Comparison of ENCODE assay signal across 3 cellular contexts in genomic region chr3:49669352-49669751, GRCh38.
TF ChIP-seq lines count a peak whose summit lies in the region.

No MANE protein-coding gene starts in this region.

TF ChIP-seq in A549, 52 proteins besides CTCF, POLR2A, EP300 and RAD21:
- TF ChIP-seq KDM5A (IDR thresholded peaks at IDR 0.05) (no peak), ZFP36 (IDR thresholded peaks at IDR 0.05; ENCODE audit: borderline replicate concordance, partially characterized antibody) (no peak), NR3C1 (IDR thresholded peaks at IDR 0.05) (no peak), MAFK (IDR thresholded peaks at IDR 0.05; ENCODE audit: partially characterized antibody) (no peak)

TF ChIP-seq in HepG2, 621 proteins besides CTCF, POLR2A, EP300 and RAD21 (continues in another document):
- TF ChIP-seq NFRKB (IDR thresholded peaks at IDR 0.05) = no peak
- no peak for TF ChIP-seq TERF1 (CRISPR knock-in tag; IDR thresholded peaks at IDR 0.05)
- TF ChIP-seq LRRFIP1 (CRISPR knock-in tag; conservative IDR thresholded peaks at IDR 0.05) = no peak
- no peak for TF ChIP-seq ZNF7 (CRISPR knock-in tag; IDR thresholded peaks at IDR 0.05)
- no peak for TF ChIP-seq ZBTB4 (CRISPR knock-in tag; IDR thresholded peaks at IDR 0.05; ENCODE audit: borderline replicate concordance)
- no peak for TF ChIP-seq SRY (CRISPR knock-in tag; IDR thresholded peaks at IDR 0.05)
- no peak for TF ChIP-seq HNRNPLL (IDR thresholded peaks at IDR 0.05; ENCODE audit: low read depth, low read length, poor library complexity, severe bottlenecking)
- TF ChIP-seq FOXP1 (IDR thresholded peaks at IDR 0.05) = no peak
- no peak for TF ChIP-seq FOXP1 (CRISPR knock-in tag; IDR thresholded peaks at IDR 0.05)
- no peak for TF ChIP-seq HIVEP1 (CRISPR knock-in tag; IDR thresholded peaks at IDR 0.05)
- no peak for TF ChIP-seq ELF3 (CRISPR knock-in tag; IDR thresholded peaks at IDR 0.05)
- TF ChIP-seq RNF219 (CRISPR knock-in tag; IDR thresholded peaks at IDR 0.05) = no peak
- TF ChIP-seq ZFP82 (CRISPR knock-in tag; IDR thresholded peaks at IDR 0.05; ENCODE audit: borderline replicate concordance) = no peak
- TF ChIP-seq ZNF225 (CRISPR knock-in tag; IDR thresholded peaks at IDR 0.05) = no peak
- TF ChIP-seq ZSCAN21 (CRISPR knock-in tag; IDR thresholded peaks at IDR 0.05; ENCODE audit: borderline replicate concordance) = no peak
- TF ChIP-seq GTF3A (CRISPR knock-in tag; conservative IDR thresholded peaks at IDR 0.05) = no peak
- TF ChIP-seq TARDBP (CRISPR knock-in tag; IDR thresholded peaks at IDR 0.05) = no peak

TF ChIP-seq in SK-N-SH treated with all-trans-retinoic acid at 6 μM for 48 hours, 23 proteins besides CTCF, POLR2A, EP300 and RAD21:
- TF ChIP-seq ARNTL (CRISPR knock-in tag; IDR thresholded peaks at IDR 0.05; ENCODE audit: borderline replicate concordance, low read depth) (no peak), TSHZ2 (CRISPR knock-in tag; IDR thresholded peaks at IDR 0.05) (no peak)
